21 cellular contexts compared by ENCODE assay signal in genomic region chr3:60104045-60104444, GRCh38.
DNase-seq lines count a peak whose midpoint lies in the region; ATAC-seq and TF ChIP-seq lines count a peak whose summit lies in the region.
"Had no signal": no experiment of that assay in that cellular context is flagged by ENCODE, and none has a peak within 500 bp of the region (broad histone marks: within the 10 kb centered on the region; RNA-seq: fewer than 3 reads in every experiment).

No MANE protein-coding gene starts in this region.

- H3K4me2 ChIP-seq in Loucy (ENCODE audit: low read depth, low read length, poor library complexity, severe bottlenecking), result no peak overlapping the region

- no peaks in the 10 kb centered on the region for H3K9me3 ChIP-seq in Loucy (ENCODE audit: insufficient read depth, low read depth, low read length)
- H3K9me3 ChIP-seq in naive thymus-derived CD4-positive, alpha-beta T cell (ENCODE audit: control insufficient read depth in 2 of 3, low read length in 3 of 3), result no peaks in the 10 kb centered on the region
- H3K9me3 ChIP-seq: Caco-2, HAP-1 had no signal

- H3K79me2 ChIP-seq in Loucy (ENCODE audit: insufficient read depth, low read length), result no peaks in the 10 kb centered on the region

- H3K4me3 ChIP-seq in Loucy (ENCODE audit: low read length, poor library complexity, severe bottlenecking), result no peak overlapping the region
- no peak overlapping the region for H3K4me3 ChIP-seq in naive thymus-derived CD4-positive, alpha-beta T cell (ENCODE audit: low read length)
- H3K4me3 ChIP-seq: HAP-1 had no signal

- no peaks in the 10 kb centered on the region for H3K27me3 Mint-ChIP-seq in activated naive CD8-positive, alpha-beta T cell
- no peaks in the 10 kb centered on the region for H3K27me3 Mint-ChIP-seq in activated naive CD8-positive, alpha-beta T cell treated with anti-CD3 and anti-CD28 coated beads, Interleukin-2, amount 50 U/mL, for 24 hours
- no peaks in the 10 kb centered on the region for H3K27me3 Mint-ChIP-seq in naive thymus-derived CD4-positive, alpha-beta T cell

- H3K4me3 Mint-ChIP-seq in activated naive CD8-positive, alpha-beta T cell, result peak overlapping the region; percentile 0
- no peak overlapping the region for H3K4me3 Mint-ChIP-seq in activated naive CD8-positive, alpha-beta T cell treated with anti-CD3 and anti-CD28 coated beads, Interleukin-2, amount 50 U/mL, for 24 hours
- H3K4me3 Mint-ChIP-seq in naive thymus-derived CD4-positive, alpha-beta T cell, result peak overlapping the region in 9 of 10 donors; percentile 39 to 84 (median 66)
- H3K4me3 Mint-ChIP-seq: CD14-positive monocyte had no signal

- no peaks in the 10 kb centered on the region for H4K20me1 ChIP-seq in Loucy (ENCODE audit: insufficient read depth, low read length, poor library complexity, severe bottlenecking)

- DNase-seq in NCI-H146 (lab: John Stamatoyannopoulos, UW), result peak; percentile 8
- no peak for DNase-seq in NCI-H146 treated with DMSO at 0.1 percent for 48 hours (lab: John Stamatoyannopoulos, UW; ENCODE audit: unreplicated experiment)
- no peak for DNase-seq in activated naive CD8-positive, alpha-beta T cell treated with anti-CD3 and anti-CD28 coated beads, Interleukin-2, amount 50 U/mL, for 24 hours
- no peak for DNase-seq in naive thymus-derived CD4-positive, alpha-beta T cell
- DNase-seq: AML-193, Caco-2, GF-D8, NCI-H1105 treated with DMSO at 0.1 percent for 48 hours, NCI-H187, NCI-H2107, NCI-H510A, NCI-H82, RPMI8226, SHP77 treated with DMSO at 0.1 percent for 48 hours had no signal

- H3K27ac Mint-ChIP-seq in activated naive CD8-positive, alpha-beta T cell, result no peak overlapping the region
- H3K27ac Mint-ChIP-seq in activated naive CD8-positive, alpha-beta T cell treated with anti-CD3 and anti-CD28 coated beads, Interleukin-2, amount 50 U/mL, for 24 hours, result no peak overlapping the region
- peak overlapping the region in 7 of 9 donors; percentile 11 to 73 (median 48) for H3K27ac Mint-ChIP-seq in naive thymus-derived CD4-positive, alpha-beta T cell
- H3K27ac Mint-ChIP-seq: CD14-positive monocyte had no signal

- H3K36me3 Mint-ChIP-seq in activated naive CD8-positive, alpha-beta T cell, result peaks cover 1% of the 10 kb centered on the region
- H3K36me3 Mint-ChIP-seq in activated naive CD8-positive, alpha-beta T cell treated with anti-CD3 and anti-CD28 coated beads, Interleukin-2, amount 50 U/mL, for 24 hours (ENCODE audit: low read depth), result no peaks in the 10 kb centered on the region
- H3K36me3 Mint-ChIP-seq in naive thymus-derived CD4-positive, alpha-beta T cell, result peaks cover 0 to 12% (median 0%) of the 10 kb centered on the region in 5 donors
- H3K36me3 Mint-ChIP-seq: CD14-positive monocyte had no signal

- no peaks in the 10 kb centered on the region for H3F3A ChIP-seq in Loucy (ENCODE audit: low read depth)

- peaks cover 1% of the 10 kb centered on the region for H3K9me3 Mint-ChIP-seq in activated naive CD8-positive, alpha-beta T cell (ENCODE audit: low read depth)
- H3K9me3 Mint-ChIP-seq in activated naive CD8-positive, alpha-beta T cell treated with anti-CD3 and anti-CD28 coated beads, Interleukin-2, amount 50 U/mL, for 24 hours, result no peaks in the 10 kb centered on the region
- peaks cover 0 to 5% (median 0%) of the 10 kb centered on the region in 11 donors for H3K9me3 Mint-ChIP-seq in naive thymus-derived CD4-positive, alpha-beta T cell

- POLR2A ChIA-PET in naive thymus-derived CD4-positive, alpha-beta T cell (lab: Charles Lee), result interaction anchor here (0.6 to 1.0 kb wide), 2 partner anchors 8 to 246 kb away, joined by 3 read pairs; no protein-coding TSS in a partner anchor

- intact Hi-C loops in naive thymus-derived CD4-positive, alpha-beta T cell (cut with micrococcal nuclease), result no loop called here

- no peak overlapping the region for H3K9ac ChIP-seq in Loucy (ENCODE audit: low read depth, low read length, poor library complexity, severe bottlenecking)

- no peak for ATAC-seq in activated naive CD8-positive, alpha-beta T cell treated with anti-CD3 and anti-CD28 coated beads, Interleukin-2, amount 50 U/mL, for 24 hours
- no peak for ATAC-seq in naive thymus-derived CD4-positive, alpha-beta T cell
- ATAC-seq in HG03108 (IDR thresholded peaks at IDR 0.05; ENCODE audit: unreplicated experiment) (no peak), GM21515 (IDR thresholded peaks at IDR 0.05; ENCODE audit: unreplicated experiment) (no peak)

- no peak for TF ChIP-seq CTCF in Loucy (conservative IDR thresholded peaks at IDR 0.05; ENCODE audit: low read length)

- no peak overlapping the region for H3K27ac ChIP-seq in naive thymus-derived CD4-positive, alpha-beta T cell (ENCODE audit: low read depth, low read length)
- H3K27ac ChIP-seq: 22Rv1 had no signal

- H3K9me2 ChIP-seq in Loucy (replicated peaks; ENCODE audit: low read depth, low read length), result no peaks in the 10 kb centered on the region

- H2AFZ ChIP-seq in Loucy (ENCODE audit: low read length), result 0 out of 2 replicates have a peak overlapping the region, but pooled peaks have one; percentile 13

- no peaks in the 10 kb centered on the region for H3K36me3 ChIP-seq in Loucy (ENCODE audit: insufficient read depth, low read length)
- H3K36me3 ChIP-seq in naive thymus-derived CD4-positive, alpha-beta T cell (ENCODE audit: control insufficient read depth in 2 of 3, insufficient read depth in 3 of 3, low read length in 3 of 3), result no peaks in the 10 kb centered on the region
- H3K36me3 ChIP-seq: HAP-1 had no signal

- H3K4me1 ChIP-seq in Loucy (ENCODE audit: insufficient read depth, low read length, poor library complexity, severe bottlenecking), result no peaks in the 10 kb centered on the region
- peaks cover 0 to 16% of the 10 kb centered on the region in 2 donors for H3K4me1 ChIP-seq in naive thymus-derived CD4-positive, alpha-beta T cell (ENCODE audit: control insufficient read depth in 2 of 2, insufficient read depth in 2 of 2, low read length in 2 of 2)

- H3K4me1 Mint-ChIP-seq in activated naive CD8-positive, alpha-beta T cell (ENCODE audit: low read depth), result peaks cover 27% of the 10 kb centered on the region
- H3K4me1 Mint-ChIP-seq in activated naive CD8-positive, alpha-beta T cell treated with anti-CD3 and anti-CD28 coated beads, Interleukin-2, amount 50 U/mL, for 24 hours, result peaks cover 13% of the 10 kb centered on the region
- H3K4me1 Mint-ChIP-seq in naive thymus-derived CD4-positive, alpha-beta T cell, result peaks cover 10 to 51% (median 38%) of the 10 kb centered on the region in 7 donors

- CTCF ChIA-PET in naive thymus-derived CD4-positive, alpha-beta T cell (lab: Charles Lee), result no interaction called here

- no peaks in the 10 kb centered on the region for H3K27me3 ChIP-seq in Loucy (ENCODE audit: insufficient read depth, low read length, poor library complexity, severe bottlenecking)
- H3K27me3 ChIP-seq in naive thymus-derived CD4-positive, alpha-beta T cell (ENCODE audit: control insufficient read depth in 2 of 2, insufficient read depth in 2 of 2, low read length in 2 of 2), result no peaks in the 10 kb centered on the region

Comparison
In these comparisons a context has a peak if more than half of its experiments do, and no peak if none do; other contexts are left out.
1. H3K27ac Mint-ChIP-seq: peak in naive thymus-derived CD4-positive, alpha-beta T cell (7 of 9); none in activated naive CD8-positive, alpha-beta T cell (single experiment) and activated naive CD8-positive, alpha-beta T cell treated with anti-CD3 and anti-CD28 coated beads, Interleukin-2, amount 50 U/mL, for 24 hours (single experiment).